1 cellular context compared by ENCODE assay signal in the genomic region with DNA sequence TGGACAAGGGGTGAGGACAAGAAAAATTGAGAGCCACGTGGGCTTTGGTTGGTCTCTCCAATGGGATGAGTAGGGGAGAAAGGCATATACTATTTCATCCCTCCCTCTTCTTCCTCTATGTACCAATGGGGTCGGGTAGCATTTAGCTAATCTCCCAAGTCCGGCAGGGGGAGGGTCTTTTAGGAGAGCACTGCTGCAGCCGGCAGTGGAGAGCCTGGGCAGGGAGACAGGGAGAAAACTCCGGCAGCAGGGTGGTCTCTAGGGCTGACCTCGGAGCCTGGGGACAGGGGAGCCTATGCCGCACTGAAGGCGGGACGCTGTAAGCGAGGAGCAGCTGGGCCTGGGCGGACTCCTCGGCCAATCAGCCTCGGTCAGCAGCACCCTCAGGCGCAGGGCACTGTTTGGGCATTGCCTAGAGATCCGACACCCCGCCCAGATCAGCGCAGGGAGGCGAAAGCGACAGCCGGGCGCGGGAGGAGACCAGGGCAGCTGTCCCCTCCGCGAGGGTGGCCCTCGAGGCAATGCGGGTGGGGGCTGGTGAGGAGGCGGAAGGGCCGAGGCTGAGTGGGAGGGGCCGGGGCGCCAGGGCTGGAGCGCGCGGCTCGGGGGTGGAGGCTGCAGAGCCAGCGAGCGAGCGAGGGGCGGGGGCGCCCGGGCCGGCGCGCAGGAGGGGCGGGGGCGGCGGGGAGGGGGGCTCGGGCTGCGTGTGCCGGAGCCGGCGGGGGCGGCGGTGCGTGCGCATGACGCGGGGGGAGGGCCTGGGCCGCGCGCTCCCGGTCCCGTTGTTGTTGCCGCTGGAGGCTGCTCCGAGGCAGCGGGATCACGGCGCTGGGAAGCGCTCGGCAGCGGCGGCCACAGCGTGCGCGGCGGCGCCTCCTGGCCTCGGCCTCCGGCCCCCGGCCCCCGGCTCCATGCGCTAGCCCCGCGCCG.
TF ChIP-seq lines count a peak whose summit lies in the region.

A gene (plus strand): TSS at position 785 of the 930 bp plus-strand sequence. CDS start 267 bp downstream, outside the sequence.

TF ChIP-seq in HepG2, 621 proteins besides CTCF, POLR2A, EP300 and RAD21 (continued from another document and continues in another):
- TF ChIP-seq, protein P1, sequence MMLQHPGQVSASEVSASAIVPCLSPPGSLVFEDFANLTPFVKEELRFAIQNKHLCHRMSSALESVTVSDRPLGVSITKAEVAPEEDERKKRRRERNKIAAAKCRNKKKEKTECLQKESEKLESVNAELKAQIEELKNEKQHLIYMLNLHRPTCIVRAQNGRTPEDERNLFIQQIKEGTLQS (CRISPR knock-in tag; IDR thresholded peaks at IDR 0.05): no peak
- TF ChIP-seq MAZ (IDR thresholded peaks at IDR 0.05; ENCODE audit: borderline replicate concordance, low read depth, low read length) (peak; percentile 90), MAZ (CRISPR knock-in tag; IDR thresholded peaks at IDR 0.05; ENCODE audit: low read depth) (peak; percentile 96), SRSF4 (IDR thresholded peaks at IDR 0.05; ENCODE audit: low read depth, low read length, poor library complexity, severe bottlenecking) (no peak), KLF6 (CRISPR knock-in tag; IDR thresholded peaks at IDR 0.05) (0 out of 2 replicates have a peak, but pooled peaks have one; percentile 54), ZFP90 (CRISPR knock-in tag; IDR thresholded peaks at IDR 0.05; ENCODE audit: borderline replicate concordance) (peak; percentile 84; the same call in 1 of the 2 replicates), ZNF746 (CRISPR knock-in tag; IDR thresholded peaks at IDR 0.05) (peak; percentile 60; the same call in 1 of the 2 replicates), ESRRA (CRISPR knock-in tag; IDR thresholded peaks at IDR 0.05; ENCODE audit: low read depth) (0 out of 2 replicates have a peak, but pooled peaks have one; percentile 43), ZNF605 (CRISPR knock-in tag; IDR thresholded peaks at IDR 0.05) (peak; percentile 25; the same call in 1 of the 2 replicates), ZNF737 (CRISPR knock-in tag; IDR thresholded peaks at IDR 0.05; ENCODE audit: borderline replicate concordance) (no peak), ZNF256 (CRISPR knock-in tag; conservative IDR thresholded peaks at IDR 0.05) (no peak), SP4 (CRISPR knock-in tag; IDR thresholded peaks at IDR 0.05) (peak; percentile 55; the same call in 1 of the 2 replicates), FOXO1 (CRISPR knock-in tag; IDR thresholded peaks at IDR 0.05) (0 out of 2 replicates have a peak, but pooled peaks have one; percentile 47), RBFOX2 (IDR thresholded peaks at IDR 0.05; ENCODE audit: low read depth, low read length) (peak; percentile 86), U2AF2 (IDR thresholded peaks at IDR 0.05; ENCODE audit: low read depth, low read length) (no peak), RORA (CRISPR knock-in tag; IDR thresholded peaks at IDR 0.05) (no peak), ETV5 (CRISPR knock-in tag; IDR thresholded peaks at IDR 0.05; ENCODE audit: borderline replicate concordance) (peak; percentile 29; the same call in 1 of the 2 replicates), ATF7-NPFF (CRISPR knock-in tag; IDR thresholded peaks at IDR 0.05; ENCODE audit: low read depth) (peak; percentile 49; the same call in 1 of the 2 replicates), DMAP1 (CRISPR knock-in tag; IDR thresholded peaks at IDR 0.05) (peak; percentile 70; the same call in 1 of the 2 replicates), SP1 (IDR thresholded peaks at IDR 0.05) (no peak), SP1 (CRISPR knock-in tag; IDR thresholded peaks at IDR 0.05) (peak; percentile 68), GABPA (IDR thresholded peaks at IDR 0.05; ENCODE audit: low read depth, low read length) (no peak), GABPA (CRISPR knock-in tag; IDR thresholded peaks at IDR 0.05; ENCODE audit: low read depth) (peak; percentile 48; the same call in 1 of the 2 replicates), CBX1 (IDR thresholded peaks at IDR 0.05; ENCODE audit: low read depth) (peak; percentile 34)
- TF ChIP-seq, protein P2, sequence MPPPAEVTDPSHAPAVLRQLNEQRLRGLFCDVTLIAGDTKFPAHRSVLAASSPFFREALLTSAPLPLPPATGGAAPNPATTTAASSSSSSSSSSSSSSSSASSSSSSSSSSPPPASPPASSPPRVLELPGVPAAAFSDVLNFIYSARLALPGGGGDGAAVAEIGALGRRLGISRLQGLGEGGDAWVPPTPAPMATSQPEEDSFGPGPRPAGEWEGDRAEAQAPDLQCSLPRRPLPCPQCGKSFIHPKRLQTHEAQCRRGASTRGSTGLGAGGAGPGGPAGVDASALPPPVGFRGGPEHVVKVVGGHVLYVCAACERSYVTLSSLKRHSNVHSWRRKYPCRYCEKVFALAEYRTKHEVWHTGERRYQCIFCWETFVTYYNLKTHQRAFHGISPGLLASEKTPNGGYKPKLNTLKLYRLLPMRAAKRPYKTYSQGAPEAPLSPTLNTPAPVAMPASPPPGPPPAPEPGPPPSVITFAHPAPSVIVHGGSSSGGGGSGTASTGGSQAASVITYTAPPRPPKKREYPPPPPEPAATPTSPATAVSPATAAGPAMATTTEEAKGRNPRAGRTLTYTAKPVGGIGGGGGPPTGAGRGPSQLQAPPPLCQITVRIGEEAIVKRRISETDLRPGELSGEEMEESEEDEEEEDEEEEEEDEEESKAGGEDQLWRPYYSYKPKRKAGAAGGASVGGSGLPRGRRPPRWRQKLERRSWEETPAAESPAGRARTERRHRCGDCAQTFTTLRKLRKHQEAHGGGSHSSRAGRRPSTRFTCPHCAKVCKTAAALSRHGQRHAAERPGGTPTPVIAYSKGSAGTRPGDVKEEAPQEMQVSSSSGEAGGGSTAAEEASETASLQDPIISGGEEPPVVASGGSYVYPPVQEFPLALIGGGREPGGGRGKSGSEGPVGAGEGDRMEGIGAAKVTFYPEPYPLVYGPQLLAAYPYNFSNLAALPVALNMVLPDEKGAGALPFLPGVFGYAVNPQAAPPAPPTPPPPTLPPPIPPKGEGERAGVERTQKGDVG (CRISPR knock-in tag; IDR thresholded peaks at IDR 0.05; ENCODE audit: borderline replicate concordance): no peak
- TF ChIP-seq, protein P3, sequence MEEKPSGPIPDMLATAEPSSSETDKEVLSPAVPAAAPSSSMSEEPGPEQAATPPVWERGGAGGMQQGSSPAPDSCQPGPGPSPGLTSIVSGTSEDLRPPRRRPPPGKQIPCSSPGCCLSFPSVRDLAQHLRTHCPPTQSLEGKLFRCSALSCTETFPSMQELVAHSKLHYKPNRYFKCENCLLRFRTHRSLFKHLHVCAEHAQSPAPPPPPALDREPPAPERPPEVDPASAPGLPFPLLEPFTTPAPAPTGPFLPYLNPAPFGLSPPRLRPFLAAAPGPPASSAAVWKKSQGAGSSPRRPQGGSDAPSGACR (CRISPR knock-in tag; IDR thresholded peaks at IDR 0.05): no peak
- TF ChIP-seq, protein P4, sequence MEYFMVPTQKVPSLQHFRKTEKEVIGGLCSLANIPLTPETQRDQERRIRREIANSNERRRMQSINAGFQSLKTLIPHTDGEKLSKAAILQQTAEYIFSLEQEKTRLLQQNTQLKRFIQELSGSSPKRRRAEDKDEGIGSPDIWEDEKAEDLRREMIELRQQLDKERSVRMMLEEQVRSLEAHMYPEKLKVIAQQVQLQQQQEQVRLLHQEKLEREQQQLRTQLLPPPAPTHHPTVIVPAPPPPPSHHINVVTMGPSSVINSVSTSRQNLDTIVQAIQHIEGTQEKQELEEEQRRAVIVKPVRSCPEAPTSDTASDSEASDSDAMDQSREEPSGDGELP (IDR thresholded peaks at IDR 0.05; ENCODE audit: borderline replicate concordance, low read depth): peak; percentile 58; the same call in 1 of the 2 replicates
- TF ChIP-seq, protein P5, sequence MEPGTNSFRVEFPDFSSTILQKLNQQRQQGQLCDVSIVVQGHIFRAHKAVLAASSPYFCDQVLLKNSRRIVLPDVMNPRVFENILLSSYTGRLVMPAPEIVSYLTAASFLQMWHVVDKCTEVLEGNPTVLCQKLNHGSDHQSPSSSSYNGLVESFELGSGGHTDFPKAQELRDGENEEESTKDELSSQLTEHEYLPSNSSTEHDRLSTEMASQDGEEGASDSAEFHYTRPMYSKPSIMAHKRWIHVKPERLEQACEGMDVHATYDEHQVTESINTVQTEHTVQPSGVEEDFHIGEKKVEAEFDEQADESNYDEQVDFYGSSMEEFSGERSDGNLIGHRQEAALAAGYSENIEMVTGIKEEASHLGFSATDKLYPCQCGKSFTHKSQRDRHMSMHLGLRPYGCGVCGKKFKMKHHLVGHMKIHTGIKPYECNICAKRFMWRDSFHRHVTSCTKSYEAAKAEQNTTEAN (CRISPR knock-in tag; conservative IDR thresholded peaks at IDR 0.05): 0 out of 2 replicates have a peak, but pooled peaks have one; percentile 24
- TF ChIP-seq, protein P6, sequence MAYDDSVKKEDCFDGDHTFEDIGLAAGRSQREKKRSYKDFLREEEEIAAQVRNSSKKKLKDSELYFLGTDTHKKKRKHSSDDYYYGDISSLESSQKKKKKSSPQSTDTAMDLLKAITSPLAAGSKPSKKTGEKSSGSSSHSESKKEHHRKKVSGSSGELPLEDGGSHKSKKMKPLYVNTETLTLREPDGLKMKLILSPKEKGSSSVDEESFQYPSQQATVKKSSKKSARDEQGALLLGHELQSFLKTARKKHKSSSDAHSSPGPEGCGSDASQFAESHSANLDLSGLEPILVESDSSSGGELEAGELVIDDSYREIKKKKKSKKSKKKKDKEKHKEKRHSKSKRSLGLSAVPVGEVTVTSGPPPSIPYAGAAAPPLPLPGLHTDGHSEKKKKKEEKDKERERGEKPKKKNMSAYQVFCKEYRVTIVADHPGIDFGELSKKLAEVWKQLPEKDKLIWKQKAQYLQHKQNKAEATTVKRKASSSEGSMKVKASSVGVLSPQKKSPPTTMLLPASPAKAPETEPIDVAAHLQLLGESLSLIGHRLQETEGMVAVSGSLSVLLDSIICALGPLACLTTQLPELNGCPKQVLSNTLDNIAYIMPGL (CRISPR knock-in tag; IDR thresholded peaks at IDR 0.05; ENCODE audit: borderline replicate concordance in 1 of 2, low read depth in 1 of 2): peak; percentile 41 to 73; a peak in 2 of 4 replicates
- TF ChIP-seq, protein P7, sequence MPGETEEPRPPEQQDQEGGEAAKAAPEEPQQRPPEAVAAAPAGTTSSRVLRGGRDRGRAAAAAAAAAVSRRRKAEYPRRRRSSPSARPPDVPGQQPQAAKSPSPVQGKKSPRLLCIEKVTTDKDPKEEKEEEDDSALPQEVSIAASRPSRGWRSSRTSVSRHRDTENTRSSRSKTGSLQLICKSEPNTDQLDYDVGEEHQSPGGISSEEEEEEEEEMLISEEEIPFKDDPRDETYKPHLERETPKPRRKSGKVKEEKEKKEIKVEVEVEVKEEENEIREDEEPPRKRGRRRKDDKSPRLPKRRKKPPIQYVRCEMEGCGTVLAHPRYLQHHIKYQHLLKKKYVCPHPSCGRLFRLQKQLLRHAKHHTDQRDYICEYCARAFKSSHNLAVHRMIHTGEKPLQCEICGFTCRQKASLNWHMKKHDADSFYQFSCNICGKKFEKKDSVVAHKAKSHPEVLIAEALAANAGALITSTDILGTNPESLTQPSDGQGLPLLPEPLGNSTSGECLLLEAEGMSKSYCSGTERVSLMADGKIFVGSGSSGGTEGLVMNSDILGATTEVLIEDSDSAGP (CRISPR knock-in tag; IDR thresholded peaks at IDR 0.05; ENCODE audit: borderline replicate concordance): peak; percentile 73; the same call in 1 of the 2 replicates
- TF ChIP-seq, protein P8, sequence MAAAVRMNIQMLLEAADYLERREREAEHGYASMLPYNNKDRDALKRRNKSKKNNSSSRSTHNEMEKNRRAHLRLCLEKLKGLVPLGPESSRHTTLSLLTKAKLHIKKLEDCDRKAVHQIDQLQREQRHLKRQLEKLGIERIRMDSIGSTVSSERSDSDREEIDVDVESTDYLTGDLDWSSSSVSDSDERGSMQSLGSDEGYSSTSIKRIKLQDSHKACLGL (CRISPR knock-in tag; IDR thresholded peaks at IDR 0.05): peak; percentile 46; the same call in 1 of the 2 replicates
- TF ChIP-seq, protein P9, sequence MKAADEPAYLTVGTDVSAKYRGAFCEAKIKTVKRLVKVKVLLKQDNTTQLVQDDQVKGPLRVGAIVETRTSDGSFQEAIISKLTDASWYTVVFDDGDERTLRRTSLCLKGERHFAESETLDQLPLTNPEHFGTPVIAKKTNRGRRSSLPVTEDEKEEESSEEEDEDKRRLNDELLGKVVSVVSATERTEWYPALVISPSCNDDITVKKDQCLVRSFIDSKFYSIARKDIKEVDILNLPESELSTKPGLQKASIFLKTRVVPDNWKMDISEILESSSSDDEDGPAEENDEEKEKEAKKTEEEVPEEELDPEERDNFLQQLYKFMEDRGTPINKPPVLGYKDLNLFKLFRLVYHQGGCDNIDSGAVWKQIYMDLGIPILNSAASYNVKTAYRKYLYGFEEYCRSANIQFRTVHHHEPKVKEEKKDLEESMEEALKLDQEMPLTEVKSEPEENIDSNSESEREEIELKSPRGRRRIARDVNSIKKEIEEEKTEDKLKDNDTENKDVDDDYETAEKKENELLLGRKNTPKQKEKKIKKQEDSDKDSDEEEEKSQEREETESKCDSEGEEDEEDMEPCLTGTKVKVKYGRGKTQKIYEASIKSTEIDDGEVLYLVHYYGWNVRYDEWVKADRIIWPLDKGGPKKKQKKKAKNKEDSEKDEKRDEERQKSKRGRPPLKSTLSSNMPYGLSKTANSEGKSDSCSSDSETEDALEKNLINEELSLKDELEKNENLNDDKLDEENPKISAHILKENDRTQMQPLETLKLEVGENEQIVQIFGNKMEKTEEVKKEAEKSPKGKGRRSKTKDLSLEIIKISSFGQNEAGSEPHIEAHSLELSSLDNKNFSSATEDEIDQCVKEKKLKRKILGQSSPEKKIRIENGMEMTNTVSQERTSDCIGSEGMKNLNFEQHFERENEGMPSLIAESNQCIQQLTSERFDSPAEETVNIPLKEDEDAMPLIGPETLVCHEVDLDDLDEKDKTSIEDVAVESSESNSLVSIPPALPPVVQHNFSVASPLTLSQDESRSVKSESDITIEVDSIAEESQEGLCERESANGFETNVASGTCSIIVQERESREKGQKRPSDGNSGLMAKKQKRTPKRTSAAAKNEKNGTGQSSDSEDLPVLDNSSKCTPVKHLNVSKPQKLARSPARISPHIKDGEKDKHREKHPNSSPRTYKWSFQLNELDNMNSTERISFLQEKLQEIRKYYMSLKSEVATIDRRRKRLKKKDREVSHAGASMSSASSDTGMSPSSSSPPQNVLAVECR (CRISPR knock-in tag; IDR thresholded peaks at IDR 0.05; ENCODE audit: borderline replicate concordance): peak; percentile 86
